1 cellular context compared by ENCODE assay signal in genomic region chr9:2955616-2956015, GRCh38.
TF ChIP-seq lines count a peak whose summit lies in the region.

No MANE protein-coding gene starts in this region.

TF ChIP-seq in GM23338, 12 proteins besides CTCF, POLR2A, EP300 and RAD21 (continued from another document):
- no peak for TF ChIP-seq EZH2 (IDR thresholded peaks at IDR 0.05; ENCODE audit: low read depth, unreplicated experiment)
- no peak for TF ChIP-seq JUNB (IDR thresholded peaks at IDR 0.05; ENCODE audit: unreplicated experiment)
- TF ChIP-seq EZH2phosphoT487 (IDR thresholded peaks at IDR 0.05; ENCODE audit: unreplicated experiment): no peak
- TF ChIP-seq POLR2AphosphoS5 (IDR thresholded peaks at IDR 0.05; ENCODE audit: low read depth): no peak
- TF ChIP-seq STAT1 (IDR thresholded peaks at IDR 0.05; ENCODE audit: unreplicated experiment): no peak
- TF ChIP-seq ZNF114 (CRISPR knock-in tag; IDR thresholded peaks at IDR 0.05): no peak
- TF ChIP-seq, protein P1, sequence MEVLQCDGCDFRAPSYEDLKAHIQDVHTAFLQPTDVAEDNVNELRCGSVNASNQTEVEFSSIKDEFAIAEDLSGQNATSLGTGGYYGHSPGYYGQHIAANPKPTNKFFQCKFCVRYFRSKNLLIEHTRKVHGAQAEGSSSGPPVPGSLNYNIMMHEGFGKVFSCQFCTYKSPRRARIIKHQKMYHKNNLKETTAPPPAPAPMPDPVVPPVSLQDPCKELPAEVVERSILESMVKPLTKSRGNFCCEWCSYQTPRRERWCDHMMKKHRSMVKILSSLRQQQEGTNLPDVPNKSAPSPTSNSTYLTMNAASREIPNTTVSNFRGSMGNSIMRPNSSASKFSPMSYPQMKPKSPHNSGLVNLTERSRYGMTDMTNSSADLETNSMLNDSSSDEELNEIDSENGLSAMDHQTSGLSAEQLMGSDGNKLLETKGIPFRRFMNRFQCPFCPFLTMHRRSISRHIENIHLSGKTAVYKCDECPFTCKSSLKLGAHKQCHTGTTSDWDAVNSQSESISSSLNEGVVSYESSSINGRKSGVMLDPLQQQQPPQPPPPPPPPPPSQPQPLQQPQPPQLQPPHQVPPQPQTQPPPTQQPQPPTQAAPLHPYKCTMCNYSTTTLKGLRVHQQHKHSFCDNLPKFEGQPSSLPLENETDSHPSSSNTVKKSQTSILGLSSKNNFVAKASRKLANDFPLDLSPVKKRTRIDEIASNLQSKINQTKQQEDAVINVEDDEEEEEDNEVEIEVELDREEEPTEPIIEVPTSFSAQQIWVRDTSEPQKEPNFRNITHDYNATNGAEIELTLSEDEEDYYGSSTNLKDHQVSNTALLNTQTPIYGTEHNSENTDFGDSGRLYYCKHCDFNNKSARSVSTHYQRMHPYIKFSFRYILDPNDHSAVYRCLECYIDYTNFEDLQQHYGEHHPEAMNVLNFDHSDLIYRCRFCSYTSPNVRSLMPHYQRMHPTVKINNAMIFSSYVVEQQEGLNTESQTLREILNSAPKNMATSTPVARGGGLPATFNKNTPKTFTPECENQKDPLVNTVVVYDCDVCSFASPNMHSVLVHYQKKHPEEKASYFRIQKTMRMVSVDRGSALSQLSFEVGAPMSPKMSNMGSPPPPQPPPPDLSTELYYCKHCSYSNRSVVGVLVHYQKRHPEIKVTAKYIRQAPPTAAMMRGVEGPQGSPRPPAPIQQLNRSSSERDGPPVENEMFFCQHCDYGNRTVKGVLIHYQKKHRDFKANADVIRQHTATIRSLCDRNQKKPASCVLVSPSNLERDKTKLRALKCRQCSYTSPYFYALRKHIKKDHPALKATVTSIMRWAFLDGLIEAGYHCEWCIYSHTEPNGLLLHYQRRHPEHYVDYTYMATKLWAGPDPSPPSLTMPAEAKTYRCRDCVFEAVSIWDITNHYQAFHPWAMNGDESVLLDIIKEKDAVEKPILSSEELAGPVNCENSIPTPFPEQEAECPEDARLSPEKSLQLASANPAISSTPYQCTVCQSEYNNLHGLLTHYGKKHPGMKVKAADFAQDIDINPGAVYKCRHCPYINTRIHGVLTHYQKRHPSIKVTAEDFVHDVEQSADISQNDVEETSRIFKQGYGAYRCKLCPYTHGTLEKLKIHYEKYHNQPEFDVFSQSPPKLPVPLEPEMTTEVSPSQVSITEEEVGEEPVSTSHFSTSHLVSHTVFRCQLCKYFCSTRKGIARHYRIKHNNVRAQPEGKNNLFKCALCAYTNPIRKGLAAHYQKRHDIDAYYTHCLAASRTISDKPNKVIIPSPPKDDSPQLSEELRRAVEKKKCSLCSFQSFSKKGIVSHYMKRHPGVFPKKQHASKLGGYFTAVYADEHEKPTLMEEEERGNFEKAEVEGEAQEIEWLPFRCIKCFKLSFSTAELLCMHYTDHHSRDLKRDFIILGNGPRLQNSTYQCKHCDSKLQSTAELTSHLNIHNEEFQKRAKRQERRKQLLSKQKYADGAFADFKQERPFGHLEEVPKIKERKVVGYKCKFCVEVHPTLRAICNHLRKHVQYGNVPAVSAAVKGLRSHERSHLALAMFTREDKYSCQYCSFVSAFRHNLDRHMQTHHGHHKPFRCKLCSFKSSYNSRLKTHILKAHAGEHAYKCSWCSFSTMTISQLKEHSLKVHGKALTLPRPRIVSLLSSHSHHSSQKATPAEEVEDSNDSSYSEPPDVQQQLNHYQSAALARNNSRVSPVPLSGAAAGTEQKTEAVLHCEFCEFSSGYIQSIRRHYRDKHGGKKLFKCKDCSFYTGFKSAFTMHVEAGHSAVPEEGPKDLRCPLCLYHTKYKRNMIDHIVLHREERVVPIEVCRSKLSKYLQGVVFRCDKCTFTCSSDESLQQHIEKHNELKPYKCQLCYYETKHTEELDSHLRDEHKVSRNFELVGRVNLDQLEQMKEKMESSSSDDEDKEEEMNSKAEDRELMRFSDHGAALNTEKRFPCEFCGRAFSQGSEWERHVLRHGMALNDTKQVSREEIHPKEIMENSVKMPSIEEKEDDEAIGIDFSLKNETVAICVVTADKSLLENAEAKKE (CRISPR knock-in tag; IDR thresholded peaks at IDR 0.05): no peak
- no peak for TF ChIP-seq ZNF331 (CRISPR knock-in tag; IDR thresholded peaks at IDR 0.05; ENCODE audit: low read depth)
